ENCODE assay signal across 17 cellular contexts in the genomic region with DNA sequence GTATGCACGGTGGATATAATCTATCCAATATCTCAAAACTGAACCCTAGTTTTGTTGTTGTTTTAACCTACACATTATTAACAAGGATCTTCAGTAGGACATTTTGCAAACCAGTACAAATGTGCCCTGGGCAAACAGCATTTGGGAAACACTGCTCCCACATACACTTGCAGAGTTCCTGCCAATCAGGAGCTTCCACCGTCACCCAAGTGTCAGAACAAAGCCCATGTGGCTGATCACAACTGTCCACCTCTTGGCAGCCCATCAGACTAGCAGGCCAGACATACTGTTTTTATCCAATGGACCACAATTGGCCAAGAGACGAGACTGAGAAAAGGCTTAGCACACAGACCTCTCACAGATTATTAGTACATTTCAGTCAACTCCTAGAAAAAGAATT.
DNase-seq lines count a peak whose midpoint lies in the region; ATAC-seq and TF ChIP-seq lines count a peak whose summit lies in the region.
"Had no signal": no experiment of that assay in that cellular context is flagged by ENCODE, and none has a peak within 500 bp of the region (broad histone marks: within the 10 kb centered on the region; RNA-seq: fewer than 3 reads in every experiment).

No MANE protein-coding gene starts in this region.

- H3K4me3 ChIP-seq in CD8-positive, alpha-beta T cell (ENCODE audit: low read depth, low read length) = no peak overlapping the region
- H3K4me3 ChIP-seq in PC-9 (no peak overlapping the region), dorsolateral prefrontal cortex (peak overlapping the region in 1 of 59 donors; percentile 33), osteoblast (ENCODE audit: insufficient read depth, low read length) (no peak overlapping the region)
- H3K4me3 ChIP-seq: breast epithelium, GM12878, smooth muscle cell had no signal

- H3K4me3 Mint-ChIP-seq in CD8-positive, alpha-beta T cell = no peak overlapping the region
- H3K4me3 Mint-ChIP-seq: activated naive CD4-positive, alpha-beta T cell treated with anti-CD3 and anti-CD28 coated beads for 36 hours; endodermal cell; stimulated activated naive CD8-positive, alpha-beta T cell treated with anti-CD3 and anti-CD28 coated beads, Interleukin-15, Interleukin-2, amounts not matched to agents 100 ng/mL and 50 ng/mL, for 24 hours had no signal

- CTCF ChIA-PET in CD8-positive, alpha-beta T cell (lab: Charles Lee) = interaction anchor here (1.0 kb wide), 1 partner anchor 32 kb away, joined by 4 read pairs; no protein-coding TSS in a partner anchor
- CTCF ChIA-PET in PC-9 (lab: Charles Lee) = no interaction called here

- no peaks in the 10 kb centered on the region for H3K9me3 Mint-ChIP-seq in CD8-positive, alpha-beta T cell
- H3K9me3 Mint-ChIP-seq: activated naive CD4-positive, alpha-beta T cell treated with anti-CD3 and anti-CD28 coated beads for 36 hours; stimulated activated naive CD8-positive, alpha-beta T cell treated with anti-CD3 and anti-CD28 coated beads, Interleukin-15, Interleukin-2, amounts not matched to agents 100 ng/mL and 50 ng/mL, for 24 hours had no signal

- no peak for ATAC-seq in CD8-positive, alpha-beta T cell
- ATAC-seq in left colon = no peak
- ATAC-seq: GM12878, Right ventricle myocardium inferior had no signal

- peaks cover 75% of the 10 kb centered on the region for H3F3A ChIP-seq in PC-9 (ENCODE audit: insufficient read depth, low read depth)

- H3K27me3 ChIP-seq in CD8-positive, alpha-beta T cell (ENCODE audit: insufficient read depth, low read length) = no peaks in the 10 kb centered on the region
- H3K27me3 ChIP-seq in PC-9 (ENCODE audit: insufficient read depth, low read depth) (no peaks in the 10 kb centered on the region), dorsolateral prefrontal cortex (no peaks in the 10 kb centered on the region), osteoblast (ENCODE audit: insufficient read depth, low read length) (no peaks in the 10 kb centered on the region)
- H3K27me3 ChIP-seq: breast epithelium had no signal

- no peak overlapping the region for H2AFZ ChIP-seq in PC-9
- no peak overlapping the region for H2AFZ ChIP-seq in osteoblast (ENCODE audit: low read length)

- peaks cover 36% of the 10 kb centered on the region for H4K20me1 ChIP-seq in PC-9 (ENCODE audit: insufficient read depth)
- H4K20me1 ChIP-seq in osteoblast (ENCODE audit: insufficient read depth, low read length) = no peaks in the 10 kb centered on the region

- no peak for DNase-seq in CD8-positive, alpha-beta T cell
- no peak for DNase-seq in PC-9
- peak in 2 of 10 donors; percentile 32 to 71 for DNase-seq in dorsolateral prefrontal cortex
- peak; percentile 26 for DNase-seq in occipital lobe (lab: John Stamatoyannopoulos, UW)
- no peak for DNase-seq in osteoblast (ENCODE audit: insufficient read length, low spot score, missing footprints)
- no peak for DNase-seq in left colon
- DNase-seq in hippocampal formation (lab: John Stamatoyannopoulos, UW) = no peak
- DNase-seq: activated naive CD4-positive, alpha-beta T cell treated with anti-CD3 and anti-CD28 coated beads for 36 hours; endodermal cell; GOT3; NCI-H1048; NCI-H82 had no signal

- intact Hi-C loops in CD8-positive, alpha-beta T cell (cut with DNase I, micrococcal nuclease) = loop anchor here in 1 of 2 experiments (5.0 kb wide), 1 partner anchor 263 kb away; the partner anchor contains the start of genes CDNF, HSPA14 and MSANTD7
- intact Hi-C loops in PC-9 (cut with micrococcal nuclease; ENCODE audit: unreplicated experiment) = no loop called here
- intact Hi-C loops in dorsolateral prefrontal cortex (cut with DNase I) = no loop called here
- intact Hi-C loops in left colon (cut with DNase I, micrococcal nuclease) = no loop called here

- peaks cover 49% of the 10 kb centered on the region for H3K36me3 Mint-ChIP-seq in CD8-positive, alpha-beta T cell

- peak overlapping the region; percentile 79 for H3K27ac Mint-ChIP-seq in CD8-positive, alpha-beta T cell
- H3K27ac Mint-ChIP-seq: activated naive CD4-positive, alpha-beta T cell treated with anti-CD3 and anti-CD28 coated beads for 36 hours; endodermal cell had no signal

- no peaks in the 10 kb centered on the region for H3K27me3 Mint-ChIP-seq in CD8-positive, alpha-beta T cell (ENCODE audit: low read depth)
- H3K27me3 Mint-ChIP-seq: stimulated activated naive CD8-positive, alpha-beta T cell treated with anti-CD3 and anti-CD28 coated beads, Interleukin-15, Interleukin-2, amounts not matched to agents 100 ng/mL and 50 ng/mL, for 24 hours had no signal

- H3K4me1 Mint-ChIP-seq in CD8-positive, alpha-beta T cell (ENCODE audit: low read depth) = peaks cover 86% of the 10 kb centered on the region

- BruUV-seq in PC-9 (replicated peaks; lab: Mats Ljungman, UMichigan) = no TSS peak

- H3K9me3 ChIP-seq in CD8-positive, alpha-beta T cell (ENCODE audit: low read length) = no peaks in the 10 kb centered on the region
- H3K9me3 ChIP-seq in PC-9 (ENCODE audit: insufficient read depth, low read depth) (no peaks in the 10 kb centered on the region), osteoblast (ENCODE audit: low read depth, low read length) (no peaks in the 10 kb centered on the region)
- H3K9me3 ChIP-seq: breast epithelium had no signal

- TF ChIP-seq CTCF in CD8-positive, alpha-beta T cell (IDR thresholded peaks at IDR 0.05) = no peak
- no peak for TF ChIP-seq CTCF in PC-9 (conservative IDR thresholded peaks at IDR 0.05)
- no peak for TF ChIP-seq CTCF in dorsolateral prefrontal cortex (IDR thresholded peaks at IDR 0.05 in 54 of 56, conservative IDR thresholded peaks at IDR 0.05 in 2 of 56; ENCODE audit: low read depth in 1 of 56, partially characterized antibody in 56 of 56)
- no peak for TF ChIP-seq CTCF in osteoblast (IDR thresholded peaks at IDR 0.05; ENCODE audit: extremely low read depth, low read depth, low read length)

- H3K79me2 ChIP-seq in PC-9 (ENCODE audit: low read depth) (peaks cover 92% of the 10 kb centered on the region), osteoblast (ENCODE audit: insufficient read depth, low read length) (peaks cover 68% of the 10 kb centered on the region)

- no peaks in the 10 kb centered on the region for H3K36me3 ChIP-seq in CD8-positive, alpha-beta T cell (ENCODE audit: insufficient read depth, low read length)
- peaks cover 42% of the 10 kb centered on the region for H3K36me3 ChIP-seq in PC-9 (ENCODE audit: low read depth)
- H3K36me3 ChIP-seq in osteoblast (ENCODE audit: insufficient read depth, low read length) = no peaks in the 10 kb centered on the region
- H3K36me3 ChIP-seq: breast epithelium had no signal

- no peak overlapping the region for H3K27ac ChIP-seq in CD8-positive, alpha-beta T cell (ENCODE audit: low read depth, low read length)
- H3K27ac ChIP-seq in PC-9 (peak overlapping the region; percentile 61), dorsolateral prefrontal cortex (peak overlapping the region in 58 of 59 donors; percentile 87 to 100 (median 98)), osteoblast (ENCODE audit: low read depth, low read length) (no peak overlapping the region)
- H3K27ac ChIP-seq: breast epithelium had no signal

- POLR2A ChIA-PET in CD8-positive, alpha-beta T cell (lab: Charles Lee) = interaction anchor here (1.3 to 2.1 kb wide), 2 partner anchors 9 to 26 kb away, joined by 4 to 6 read pairs; no protein-coding TSS in a partner anchor
- POLR2A ChIA-PET in PC-9 (lab: Charles Lee; ENCODE audit: unreplicated experiment) = no interaction called here

- no peaks in the 10 kb centered on the region for H3K9me2 ChIP-seq in PC-9 (ENCODE audit: insufficient read depth)

- H3K4me2 ChIP-seq in PC-9 (peak overlapping the region; percentile 68), osteoblast (ENCODE audit: insufficient read depth, low read length) (no peak overlapping the region)
- H3K4me2 ChIP-seq: smooth muscle cell had no signal

- peaks cover 67% of the 10 kb centered on the region for H3K4me1 ChIP-seq in CD8-positive, alpha-beta T cell (ENCODE audit: insufficient read depth, low read length)
- H3K4me1 ChIP-seq in PC-9 (replicated peaks; ENCODE audit: insufficient read depth) (peaks cover 82% of the 10 kb centered on the region), osteoblast (ENCODE audit: insufficient read depth, low read length) (peaks cover 27% of the 10 kb centered on the region)

Comparison
In these comparisons a context has a peak if more than half of its experiments do, and no peak if none do; other contexts are left out.
1. H3K27ac ChIP-seq: peak in PC-9 (single experiment) and dorsolateral prefrontal cortex (58 of 59); none in CD8-positive, alpha-beta T cell (single experiment) and osteoblast (single experiment).